Comparison of ENCODE assay signal across 18 cellular contexts in the genomic region with DNA sequence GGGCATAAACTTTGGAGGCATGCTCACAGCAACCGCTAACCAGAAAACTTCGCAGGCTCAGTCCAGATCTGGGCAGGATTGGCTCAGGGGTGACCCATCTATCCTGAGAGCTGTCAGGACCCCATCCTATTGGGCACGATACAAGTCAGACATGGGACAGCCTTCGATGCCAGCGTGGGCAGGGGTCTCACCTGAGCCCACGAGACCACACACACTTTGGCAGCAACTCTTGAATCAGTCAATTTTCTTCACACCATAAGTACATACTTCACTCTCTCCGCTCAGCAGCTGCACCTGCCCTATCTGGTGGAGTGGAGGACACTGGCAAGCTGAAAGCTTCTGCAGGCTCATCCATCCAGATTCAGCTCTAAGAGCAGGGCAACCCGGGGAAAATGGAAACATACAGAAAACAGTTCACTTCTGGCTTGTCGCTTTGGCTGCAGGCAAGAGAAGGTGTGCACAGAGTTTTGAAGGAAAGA. TPM values are rescaled to one million over a fixed set of nuclear protein-coding genes. Genes with fewer than 3 reads are reported as not detected.
A peak's percentile ranks its signal among the peaks of the same experiment; 100 is the strongest.
DNase-seq lines count a peak whose midpoint lies in the region; ATAC-seq and TF ChIP-seq lines count a peak whose summit lies in the region.
"Had no signal": no experiment of that assay in that cellular context is flagged by ENCODE, and none has a peak within 500 bp of the region (broad histone marks: within the 10 kb centered on the region; RNA-seq: fewer than 3 reads in every experiment).

No MANE protein-coding gene starts in this region.

- peak overlapping the region; percentile 5 for H3K27ac ChIP-seq in right cardiac atrium (ENCODE audit: low read length)
- no peak overlapping the region for H3K27ac ChIP-seq in subcutaneous abdominal adipose tissue (ENCODE audit: low read depth, low read length)
- H3K27ac ChIP-seq in hepatocyte, result no peak overlapping the region
- H3K27ac ChIP-seq: A549 had no signal

- H3K4me3 ChIP-seq in right cardiac atrium (ENCODE audit: low read length), result no peak overlapping the region
- peak overlapping the region in 3 of 5 donors; percentile 35 to 56 (median 49) for H3K4me3 ChIP-seq in subcutaneous abdominal adipose tissue (ENCODE audit: low read depth in 1 of 5, low read length in 5 of 5)
- H3K4me3 ChIP-seq in hepatocyte, result no peak overlapping the region
- H3K4me3 ChIP-seq: A549 had no signal

- intact Hi-C loops in right cardiac atrium (cut with DNase I), result loop anchor here in 2 of 4 donors (5.0 to 10.0 kb wide), 2 partner anchors 33 to 55 kb away; no protein-coding TSS in a partner anchor

- H3K9ac ChIP-seq in subcutaneous abdominal adipose tissue (ENCODE audit: low read length in 5 of 5), result no peak overlapping the region

- H3K79me2 ChIP-seq in hepatocyte, result peaks cover 87% of the 10 kb centered on the region

- H3K27me3 ChIP-seq in right cardiac atrium (ENCODE audit: control insufficient read depth, insufficient read depth), result no peaks in the 10 kb centered on the region
- peaks cover 0 to 3% (median 0%) of the 10 kb centered on the region in 5 donors for H3K27me3 ChIP-seq in subcutaneous abdominal adipose tissue (ENCODE audit: control insufficient read depth in 5 of 5, insufficient read depth in 4 of 5, low read length in 5 of 5)
- no peaks in the 10 kb centered on the region for H3K27me3 ChIP-seq in hepatocyte

- peaks cover 8% of the 10 kb centered on the region for H4K20me1 ChIP-seq in hepatocyte (ENCODE audit: insufficient read depth, poor library complexity, severe bottlenecking)

- H3K4me1 ChIP-seq in right cardiac atrium (ENCODE audit: control insufficient read depth, insufficient read depth, low read length) (peaks cover 16% of the 10 kb centered on the region), subcutaneous abdominal adipose tissue (ENCODE audit: control insufficient read depth in 5 of 5, insufficient read depth in 5 of 5, low read length in 5 of 5) (peaks cover 14 to 56% (median 46%) of the 10 kb centered on the region in 5 donors), hepatocyte (ENCODE audit: insufficient read depth) (peaks cover 28% of the 10 kb centered on the region)

- H3K36me3 ChIP-seq in subcutaneous abdominal adipose tissue (ENCODE audit: control insufficient read depth in 5 of 5, insufficient read depth in 5 of 5, low read length in 5 of 5), result no peaks in the 10 kb centered on the region
- no peaks in the 10 kb centered on the region for H3K36me3 ChIP-seq in hepatocyte (replicated peaks; ENCODE audit: insufficient read depth, low read depth)

- WGBS in right cardiac atrium, result 66% methylated on average over 9 of the region's 9 CpGs
- WGBS in hepatocyte (ENCODE audit: low lambda C conversion rate, missing lambda C conversion rate), result 88% methylated on average over 9 of the region's 9 CpGs

- TF ChIP-seq CTCF in hepatocyte (IDR thresholded peaks at IDR 0.05; ENCODE audit: poor library complexity), result no peak

- H3K9me3 ChIP-seq in right cardiac atrium (ENCODE audit: control insufficient read depth, low read length), result no peaks in the 10 kb centered on the region
- H3K9me3 ChIP-seq in subcutaneous abdominal adipose tissue (ENCODE audit: control insufficient read depth in 5 of 5, low read length in 5 of 5), result peaks cover 0 to 5% (median 5%) of the 10 kb centered on the region in 5 donors
- H3K9me3 ChIP-seq in hepatocyte (ENCODE audit: low read depth), result no peaks in the 10 kb centered on the region
- H3K9me3 ChIP-seq: A549 had no signal

- H2AFZ ChIP-seq in hepatocyte, result no peak overlapping the region

- no peaks in the 10 kb centered on the region for H3K9me2 ChIP-seq in hepatocyte (replicated peaks; ENCODE audit: insufficient read depth)

- no peak for ATAC-seq in right cardiac atrium
- no peak for ATAC-seq in HG03095 (IDR thresholded peaks at IDR 0.05; ENCODE audit: unreplicated experiment)
- ATAC-seq: A549; stimulated activated effector memory CD8-positive, alpha-beta T cell treated with anti-CD3 and anti-CD28 coated beads, Interleukin-12 subunit alpha, Interleukin-12 subunit beta, amount 100 ng/mL, for 72 hours had no signal

- DNase-seq in NCI-H1105 treated with DMSO at 0.1 percent for 48 hours (lab: John Stamatoyannopoulos, UW), result peak; percentile 23
- no peak for DNase-seq in NCI-H1105 (lab: John Stamatoyannopoulos, UW)
- DNase-seq in NCI-H345 treated with DMSO at 0.1 percent for 48 hours (lab: John Stamatoyannopoulos, UW; ENCODE audit: unreplicated experiment), result peak; percentile 59
- DNase-seq in right cardiac atrium, result no peak
- no peak for DNase-seq in NCI-H82 (lab: John Stamatoyannopoulos, UW)
- no peak for DNase-seq in hepatocyte (ENCODE audit: low spot score)
- DNase-seq: activated CD4-positive, CD25-positive, alpha-beta regulatory T cell treated with anti-CD3 and anti-CD28 coated beads, Interleukin-2, amount 50 U/mL, for 72 hours; activated CD8-positive, alpha-beta memory T cell treated with anti-CD3 and anti-CD28 coated beads, Interleukin-2, amount 50 U/mL, for 48 hours; activated naive CD4-positive, alpha-beta T cell treated with anti-CD3 and anti-CD28 coated beads, Interleukin-2, amount 50 U/mL, for 16 hours; COR-L47; KBM-7; kidney; NCI-H1694; stimulated activated CD4-positive, alpha-beta T cell treated with anti-CD3 and anti-CD28 coated beads, Interleukin-4, amount 100 ng/mL, for 4 hours had no signal

- no peak overlapping the region for H3K4me2 ChIP-seq in hepatocyte
- H3K4me2 ChIP-seq: A549 had no signal

RNA-seq across cellular contexts. Expression of a gene that starts 48.3 kb away (rescaled TPM):
- total RNA-seq in right cardiac atrium, result 10 to 100 TPM in 2 of 4 donors, 1 to 10 TPM in 2; 9.1 to 18.2 (median 11.0) TPM
- 4.3 TPM for polyA plus RNA-seq in right cardiac atrium
- 11.5 and 11.6 TPM in 2 replicates for total RNA-seq in hepatocyte
- polyA plus RNA-seq in hepatocyte, result 6.4 and 10.9 TPM in 2 replicates

Comparison
In these comparisons a context has a peak if more than half of its experiments do, and no peak if none do; other contexts are left out.
1. DNase-seq: peak in NCI-H1105 treated with DMSO at 0.1 percent for 48 hours (single experiment) and NCI-H345 treated with DMSO at 0.1 percent for 48 hours (single experiment); none in NCI-H1105 (single experiment), right cardiac atrium (0 of 3), NCI-H82 (single experiment) and hepatocyte (single experiment).
2. H3K4me3 ChIP-seq: peak in subcutaneous abdominal adipose tissue (3 of 5); none in right cardiac atrium (single experiment) and hepatocyte (single experiment).